In genomic region chr19:3505598-3506383, GRCh38 we compare ENCODE assay signal across 8 cellular contexts. TPM values are rescaled to one million over a fixed set of nuclear protein-coding genes. Genes with fewer than 3 reads are reported as not detected.
A peak's percentile ranks its signal among the peaks of the same experiment; 100 is the strongest.
DNase-seq lines count a peak whose midpoint lies in the region; ATAC-seq and TF ChIP-seq lines count a peak whose summit lies in the region.

FZR1 (plus strand) TSS chr19:3506311; CDS start chr19:3522990, 16,679 bp downstream.

- H3K36me3 ChIP-seq in right lobe of liver: peaks cover 0 to 3% (median 0%) of the 10 kb centered on the region in 4 donors

- no peaks in the 10 kb centered on the region for H3K9me3 ChIP-seq in right lobe of liver

- DNase-seq in NCI-H774 (lab: John Stamatoyannopoulos, UW): peak; percentile 98
- peak; percentile 99 for DNase-seq in activated CD4-positive, alpha-beta T cell treated with anti-CD3 and anti-CD28 coated beads, Interleukin-2, amount 50 U/mL, for 48 hours
- DNase-seq in dermis microvascular lymphatic vessel endothelial cell (ENCODE audit: low read depth in 2 of 2): peak; percentile 96 to 98
- DNase-seq in right lobe of liver: peak; percentile 99 to 100 (median 100)
- peak; percentile 99 for DNase-seq in stimulated activated CD4-positive, alpha-beta T cell treated with anti-CD3 and anti-CD28 coated beads, Interleukin-4, amount 100 ng/mL, for 4 hours

- H3K4me3 ChIP-seq in right lobe of liver: peak within 1 kb of the TSS; percentile 63 to 99 (median 89)

- ATAC-seq in GM19395 (IDR thresholded peaks at IDR 0.05; ENCODE audit: unreplicated experiment): peak; percentile 75
- peak; percentile 88 for ATAC-seq in HG03565 (IDR thresholded peaks at IDR 0.05; ENCODE audit: unreplicated experiment)
- peak; percentile 86 to 91 (median 89) for ATAC-seq in right lobe of liver

- 1% methylated on average over 25 of the region's 79 CpGs for WGBS in right lobe of liver (ENCODE audit: insufficient coverage, low coverage, low lambda C conversion rate, missing lambda C conversion rate)

- H3K4me1 ChIP-seq in right lobe of liver: peaks cover 0 to 19% (median 7%) of the 10 kb centered on the region in 4 donors

- peak; percentile 84 for TF ChIP-seq POLR2A in right lobe of liver (IDR thresholded peaks at IDR 0.05)

- intact Hi-C loops in right lobe of liver (cut with DNase I): no loop called here

- H3K27ac ChIP-seq in C4-2B (peak within 1 kb of the TSS; percentile 95), right lobe of liver (peak within 1 kb of the TSS; percentile 79 to 92 (median 87))

- H3K27me3 ChIP-seq in right lobe of liver: no peaks in the 10 kb centered on the region

- TF ChIP-seq CTCF in C4-2B (conservative IDR thresholded peaks at IDR 0.05) (no peak), right lobe of liver (IDR thresholded peaks at IDR 0.05) (peak in 1 of 4 donors; percentile 7)

RNA-seq across cellular contexts. Expression of gene FZR1, which starts in this region (rescaled TPM):
- total RNA-seq in dermis microvascular lymphatic vessel endothelial cell (28.4 and 29.8 TPM in 2 replicates), right lobe of liver (10 to 100 TPM; 18.7 to 34.1 (median 23.8) TPM)

Comparison
In these comparisons a context has a peak if more than half of its experiments do, and no peak if none do; other contexts are left out.
1. Peak in every context shown above with its lines: DNase-seq, ATAC-seq, H3K4me3 ChIP-seq and H3K27ac ChIP-seq.